33 cellular contexts compared by ENCODE assay signal in genomic region chr3:48422691-48423090, GRCh38. TPM values are rescaled to one million over a fixed set of nuclear protein-coding genes. Genes with fewer than 3 reads are reported as not detected.
A peak's percentile ranks its signal among the peaks of the same experiment; 100 is the strongest.
DNase-seq lines count a peak whose midpoint lies in the region; ATAC-seq and TF ChIP-seq lines count a peak whose summit lies in the region.
"Had no signal": no experiment of that assay in that cellular context is flagged by ENCODE, and none has a peak within 500 bp of the region (broad histone marks: within the 10 kb centered on the region; RNA-seq: fewer than 3 reads in every experiment).

No MANE protein-coding gene starts in this region.

- no peak overlapping the region for H3K18ac ChIP-seq in mesendoderm (ENCODE audit: low read length)

- no peak overlapping the region for H3K23ac ChIP-seq in mesendoderm (ENCODE audit: low read length)

- H3K36me3 ChIP-seq in neural progenitor cell (no peaks in the 10 kb centered on the region), mesendoderm (ENCODE audit: control insufficient read depth, insufficient read depth, low read length) (peaks cover 8% of the 10 kb centered on the region)
- H3K36me3 ChIP-seq: ovary had no signal

- H3K4me3 ChIP-seq in dorsolateral prefrontal cortex = peak overlapping the region in 11 of 59 donors; percentile 2 to 94 (median 49)
- H3K4me3 ChIP-seq in neural progenitor cell = no peak overlapping the region
- no peak overlapping the region for H3K4me3 ChIP-seq in mesendoderm (ENCODE audit: low read length)
- H3K4me3 ChIP-seq: body of pancreas, ovary, smooth muscle cell, thyroid gland had no signal

- H2AFZ ChIP-seq in neural progenitor cell (replicated peaks) = no peak overlapping the region

- H3K27me3 ChIP-seq in dorsolateral prefrontal cortex (no peaks in the 10 kb centered on the region), neural progenitor cell (no peaks in the 10 kb centered on the region), mesendoderm (ENCODE audit: insufficient read depth, low read length, poor library complexity) (no peaks in the 10 kb centered on the region)
- H3K27me3 ChIP-seq: body of pancreas, ovary, thyroid gland had no signal

- H3K56ac ChIP-seq in mesendoderm (ENCODE audit: low read length) = no peak overlapping the region

- peak overlapping the region in 55 of 59 donors; percentile 39 to 100 (median 97) for H3K27ac ChIP-seq in dorsolateral prefrontal cortex
- H3K27ac ChIP-seq in neural progenitor cell = no peak overlapping the region
- no peak overlapping the region for H3K27ac ChIP-seq in mesendoderm (ENCODE audit: low read depth, low read length)
- H3K27ac ChIP-seq: 22Rv1, C4-2B, KMS-11, ovary, thyroid gland had no signal

- H3K4me1 ChIP-seq in neural progenitor cell (peaks cover 12% of the 10 kb centered on the region), mesendoderm (ENCODE audit: control insufficient read depth, low read depth, low read length) (peaks cover 2% of the 10 kb centered on the region)

- no peaks in the 10 kb centered on the region for H3K36me3 Mint-ChIP-seq in activated naive CD8-positive, alpha-beta T cell treated with anti-CD3 and anti-CD28 coated beads, Interleukin-2, amount 50 U/mL, for 24 hours (ENCODE audit: low read depth)
- H3K36me3 Mint-ChIP-seq in activated naive CD8-positive, alpha-beta T cell treated with anti-CD3 and anti-CD28 coated beads for 36 hours = no peaks in the 10 kb centered on the region
- peaks cover 10% of the 10 kb centered on the region for H3K36me3 Mint-ChIP-seq in neural progenitor cell
- H3K36me3 Mint-ChIP-seq: natural killer cell treated with Interleukin-12 subunit alpha and Interleukin-12 subunit beta and Interleukin-15 and Interleukin-18, amount 100 ng/mL, for 72 hours had no signal

- DNase-seq in activated naive CD8-positive, alpha-beta T cell treated with anti-CD3 and anti-CD28 coated beads, Interleukin-2, amount 50 U/mL, for 24 hours = no peak
- no peak for DNase-seq in activated naive CD8-positive, alpha-beta T cell treated with anti-CD3 and anti-CD28 coated beads for 36 hours
- DNase-seq in dorsolateral prefrontal cortex (no peak), neural progenitor cell (ENCODE audit: low spot score) (no peak), mesendoderm (no peak)
- no peak for DNase-seq in stimulated activated naive CD4-positive, alpha-beta T cell treated with Interleukin-2 at 50 U/mL for 16 hours (lab: John Stamatoyannopoulos, UW)
- no peak for DNase-seq in activated CD8-positive, alpha-beta memory T cell treated with anti-CD3 and anti-CD28 coated beads, Interleukin-2, amount 50 U/mL, for 48 hours
- DNase-seq: activated CD4-positive, alpha-beta T cell treated with anti-CD3 and anti-CD28 coated beads, Interleukin-2, amount 50 U/mL, for 1 hour; activated CD4-positive, CD25-positive, alpha-beta regulatory T cell; activated naive CD4-positive, alpha-beta T cell; activated T-cell treated with anti-CD3 and anti-CD28 coated beads, Interleukin-2, amount 50 U/mL, for 72 hours; body of pancreas; DMS53; kidney; NCI-H1417 treated with DMSO at 0.1 percent for 48 hours; NCI-H2081; NCI-H2227 treated with DMSO at 0.1 percent for 48 hours; NCI-H69; ovary; PC-3; retina; thyroid gland had no signal

- intact Hi-C loops in dorsolateral prefrontal cortex (cut with DNase I) = no loop called here

- no peaks in the 10 kb centered on the region for H3K9me3 ChIP-seq in neural progenitor cell (ENCODE audit: low read depth)
- H3K9me3 ChIP-seq: body of pancreas, Caco-2, ovary, thyroid gland had no signal

- no peak overlapping the region for H3K4me2 ChIP-seq in neural progenitor cell
- no peak overlapping the region for H3K4me2 ChIP-seq in mesendoderm (ENCODE audit: low read length)
- H3K4me2 ChIP-seq: KMS-11, smooth muscle cell had no signal

- H2BK5ac ChIP-seq in mesendoderm (ENCODE audit: low read length) = no peak overlapping the region

- H2BK15ac ChIP-seq in mesendoderm (replicated peaks; ENCODE audit: low read depth) = no peak overlapping the region

- peaks cover 83% of the 10 kb centered on the region for H4K20me1 ChIP-seq in neural progenitor cell (ENCODE audit: low read depth)

- no peak overlapping the region for H2BK120ac ChIP-seq in mesendoderm (ENCODE audit: low read depth, low read length)

- H3F3A ChIP-seq in neural progenitor cell (ENCODE audit: low read depth) = no peaks in the 10 kb centered on the region

- H3K4ac ChIP-seq in mesendoderm (ENCODE audit: low read depth, low read length) = no peak overlapping the region

- no peaks in the 10 kb centered on the region for H3K27me3 Mint-ChIP-seq in activated naive CD8-positive, alpha-beta T cell treated with anti-CD3 and anti-CD28 coated beads, Interleukin-2, amount 50 U/mL, for 24 hours
- H3K27me3 Mint-ChIP-seq in activated naive CD8-positive, alpha-beta T cell treated with anti-CD3 and anti-CD28 coated beads for 36 hours = peaks cover under 1% of the 10 kb centered on the region
- H3K27me3 Mint-ChIP-seq in neural progenitor cell (ENCODE audit: insufficient read depth, low read depth) = no peaks in the 10 kb centered on the region
- H3K27me3 Mint-ChIP-seq: natural killer cell treated with Interleukin-12 subunit alpha and Interleukin-12 subunit beta and Interleukin-15 and Interleukin-18, amount 100 ng/mL, for 72 hours; stimulated activated naive CD8-positive, alpha-beta T cell treated with anti-CD3 and anti-CD28 coated beads, Interleukin-15, Interleukin-2, amounts not matched to agents 100 ng/mL and 50 ng/mL, for 24 hours had no signal

- H3K4me1 Mint-ChIP-seq in activated naive CD8-positive, alpha-beta T cell treated with anti-CD3 and anti-CD28 coated beads, Interleukin-2, amount 50 U/mL, for 24 hours = no peaks in the 10 kb centered on the region
- H3K4me1 Mint-ChIP-seq in activated naive CD8-positive, alpha-beta T cell treated with anti-CD3 and anti-CD28 coated beads for 36 hours = no peaks in the 10 kb centered on the region
- peaks cover 23% of the 10 kb centered on the region for H3K4me1 Mint-ChIP-seq in neural progenitor cell

- peaks cover 26% of the 10 kb centered on the region for H3K79me1 ChIP-seq in mesendoderm (ENCODE audit: low read length)

- H3K9me3 Mint-ChIP-seq in activated naive CD8-positive, alpha-beta T cell treated with anti-CD3 and anti-CD28 coated beads, Interleukin-2, amount 50 U/mL, for 24 hours = no peaks in the 10 kb centered on the region
- no peaks in the 10 kb centered on the region for H3K9me3 Mint-ChIP-seq in activated naive CD8-positive, alpha-beta T cell treated with anti-CD3 and anti-CD28 coated beads for 36 hours
- H3K9me3 Mint-ChIP-seq in neural progenitor cell = no peaks in the 10 kb centered on the region
- H3K9me3 Mint-ChIP-seq: activated T-cell treated with anti-CD3 and anti-CD28 coated beads, Interleukin-2, amount 50 U/mL, for 72 hours; natural killer cell treated with Interleukin-12 subunit alpha and Interleukin-12 subunit beta and Interleukin-15 and Interleukin-18, amount 100 ng/mL, for 72 hours; stimulated activated naive CD8-positive, alpha-beta T cell treated with anti-CD3 and anti-CD28 coated beads, Interleukin-15, Interleukin-2, amounts not matched to agents 100 ng/mL and 50 ng/mL, for 24 hours; T-helper 1 cell treated with Interleukin-12 subunit alpha and Interleukin-12 subunit beta and Interleukin-4 antibody, amounts not matched to agents 30 μg/mL and 1 μg/mL, for 36 hours had no signal

- no peak for ATAC-seq in activated naive CD8-positive, alpha-beta T cell treated with anti-CD3 and anti-CD28 coated beads, Interleukin-2, amount 50 U/mL, for 24 hours
- no peak for ATAC-seq in HG02642 (IDR thresholded peaks at IDR 0.05; ENCODE audit: poor library complexity, unreplicated experiment)
- ATAC-seq: activated T-cell treated with anti-CD3 and anti-CD28 coated beads, Interleukin-2, amount 50 U/mL, for 72 hours; body of pancreas; natural killer cell treated with Interleukin-12 subunit alpha and Interleukin-12 subunit beta and Interleukin-15 and Interleukin-18, amount 100 ng/mL, for 72 hours; SK-N-SH treated with all-trans-retinoic acid at 6 μM for 48 hours had no signal

- H3K27ac Mint-ChIP-seq in activated naive CD8-positive, alpha-beta T cell treated with anti-CD3 and anti-CD28 coated beads, Interleukin-2, amount 50 U/mL, for 24 hours = peak overlapping the region; percentile 36
- H3K27ac Mint-ChIP-seq in activated naive CD8-positive, alpha-beta T cell treated with anti-CD3 and anti-CD28 coated beads for 36 hours = no peak overlapping the region
- peak overlapping the region; percentile 72 for H3K27ac Mint-ChIP-seq in neural progenitor cell
- H3K27ac Mint-ChIP-seq: activated T-cell treated with anti-CD3 and anti-CD28 coated beads, Interleukin-2, amount 50 U/mL, for 72 hours; natural killer cell treated with Interleukin-12 subunit alpha and Interleukin-12 subunit beta and Interleukin-15 and Interleukin-18, amount 100 ng/mL, for 72 hours; stimulated activated naive CD8-positive, alpha-beta T cell treated with anti-CD3 and anti-CD28 coated beads, Interleukin-15, Interleukin-2, amounts not matched to agents 100 ng/mL and 50 ng/mL, for 24 hours; T-helper 1 cell treated with Interleukin-12 subunit alpha and Interleukin-12 subunit beta and Interleukin-4 antibody, amounts not matched to agents 30 μg/mL and 1 μg/mL, for 36 hours had no signal

- H3K4me3 Mint-ChIP-seq in activated naive CD8-positive, alpha-beta T cell treated with anti-CD3 and anti-CD28 coated beads, Interleukin-2, amount 50 U/mL, for 24 hours = no peak overlapping the region
- H3K4me3 Mint-ChIP-seq in activated naive CD8-positive, alpha-beta T cell treated with anti-CD3 and anti-CD28 coated beads for 36 hours = no peak overlapping the region
- H3K4me3 Mint-ChIP-seq in neural progenitor cell = no peak overlapping the region
- H3K4me3 Mint-ChIP-seq: activated T-cell treated with anti-CD3 and anti-CD28 coated beads, Interleukin-2, amount 50 U/mL, for 72 hours; natural killer cell treated with Interleukin-12 subunit alpha and Interleukin-12 subunit beta and Interleukin-15 and Interleukin-18, amount 100 ng/mL, for 72 hours; stimulated activated naive CD8-positive, alpha-beta T cell treated with anti-CD3 and anti-CD28 coated beads, Interleukin-15, Interleukin-2, amounts not matched to agents 100 ng/mL and 50 ng/mL, for 24 hours; T-helper 1 cell treated with Interleukin-12 subunit alpha and Interleukin-12 subunit beta and Interleukin-4 antibody, amounts not matched to agents 30 μg/mL and 1 μg/mL, for 36 hours had no signal

- H4K8ac ChIP-seq in mesendoderm (ENCODE audit: low read depth, low read length) = no peak overlapping the region

- H3K9ac ChIP-seq in neural progenitor cell (no peak overlapping the region), mesendoderm (ENCODE audit: low read length) (no peak overlapping the region)
- H3K9ac ChIP-seq: KMS-11 had no signal

- no CpG with 5 or more reads among the region's 8 CpGs for WGBS in mesendoderm (ENCODE audit: extremely low coverage, insufficient coverage, low lambda C conversion rate)

- H3K79me2 ChIP-seq in neural progenitor cell (ENCODE audit: low read depth) (peaks cover 63% of the 10 kb centered on the region), mesendoderm (ENCODE audit: control insufficient read depth, insufficient read depth, low read length) (peaks cover 42% of the 10 kb centered on the region)

- TF ChIP-seq CTCF in dorsolateral prefrontal cortex (IDR thresholded peaks at IDR 0.05 in 54 of 56, conservative IDR thresholded peaks at IDR 0.05 in 2 of 56; ENCODE audit: low read depth in 1 of 56, partially characterized antibody in 56 of 56) (no peak), neural progenitor cell (IDR thresholded peaks at IDR 0.05) (no peak)

- no peak overlapping the region for H4K5ac ChIP-seq in mesendoderm (ENCODE audit: low read length)

- H2AK5ac ChIP-seq in mesendoderm (ENCODE audit: low read length) = no peak overlapping the region

RNA-seq across cellular contexts. Expression of gene PLXNB1, which starts 7.2 kb away (rescaled TPM):
- total RNA-seq in activated naive CD8-positive, alpha-beta T cell treated with anti-CD3 and anti-CD28 coated beads for 36 hours = 1 to 10 TPM; 1.6 to 2.4 TPM
- 100 to 1,000 TPM in 116 of 120 experiments, 10 to 100 TPM in 4; 88.5 to 492 (median 177) TPM for total RNA-seq in dorsolateral prefrontal cortex
- total RNA-seq in neural progenitor cell (ENCODE audit: low replicate concordance) = 53.6 and 142 TPM in 2 replicates
- polyA plus RNA-seq in mesendoderm (2013, experiment 1 of 2) = 58.6 TPM
- polyA plus RNA-seq in mesendoderm (2013, experiment 2 of 2) = 54.5 TPM

RNA-seq across cellular contexts. Expression of gene CCDC51, which starts 17.2 kb away (rescaled TPM):
- total RNA-seq in activated naive CD8-positive, alpha-beta T cell treated with anti-CD3 and anti-CD28 coated beads for 36 hours = 10 to 100 TPM; 28.2 to 29.5 TPM
- total RNA-seq in dorsolateral prefrontal cortex (10 to 100 TPM in 60 of 120 experiments, 1 to 10 TPM in 60; 5.5 to 17.7 (median 10.0) TPM), neural progenitor cell (ENCODE audit: low replicate concordance) (13.9 and 22.0 TPM in 2 replicates)
- 17.5 TPM for polyA plus RNA-seq in mesendoderm (2013, experiment 1 of 2)
- polyA plus RNA-seq in mesendoderm (2013, experiment 2 of 2) = 16.4 TPM

RNA-seq across cellular contexts. Expression of gene TMA7, which starts 17.4 kb away (rescaled TPM):
- 100 to 1,000 TPM; 398 to 421 TPM for total RNA-seq in activated naive CD8-positive, alpha-beta T cell treated with anti-CD3 and anti-CD28 coated beads for 36 hours
- 100 to 1,000 TPM; 127 to 251 (median 193) TPM for total RNA-seq in dorsolateral prefrontal cortex
- 472 and 510 TPM in 2 replicates for total RNA-seq in neural progenitor cell (ENCODE audit: low replicate concordance)
- polyA plus RNA-seq in mesendoderm (2013, experiment 1 of 2) = 1,066 TPM
- polyA plus RNA-seq in mesendoderm (2013, experiment 2 of 2) = 1,068 TPM

RNA-seq across cellular contexts. Expression of gene ATRIP, which starts 23.8 kb away (rescaled TPM):
- 10 to 100 TPM; 17.3 to 17.9 TPM for total RNA-seq in activated naive CD8-positive, alpha-beta T cell treated with anti-CD3 and anti-CD28 coated beads for 36 hours
- 10 to 100 TPM in 5 of 120 experiments, 1 to 10 TPM in 115; 3.5 to 10.4 (median 6.0) TPM for total RNA-seq in dorsolateral prefrontal cortex
- total RNA-seq in neural progenitor cell (ENCODE audit: low replicate concordance) = 8.3 and 11.8 TPM in 2 replicates
- 15.5 TPM for polyA plus RNA-seq in mesendoderm (2013, experiment 1 of 2)
- 16.0 TPM for polyA plus RNA-seq in mesendoderm (2013, experiment 2 of 2)

RNA-seq across cellular contexts. Expression of gene FBXW12, which starts 50.7 kb away (rescaled TPM):
- not detected for total RNA-seq in activated naive CD8-positive, alpha-beta T cell treated with anti-CD3 and anti-CD28 coated beads for 36 hours
- total RNA-seq in dorsolateral prefrontal cortex = 1 to 10 TPM in 107 of 120 experiments, under 1 TPM in 13; 0.40 to 4.1 (median 1.8) TPM
- total RNA-seq in neural progenitor cell (ENCODE audit: low replicate concordance) = 0.82 and 1.4 TPM in 2 replicates
- polyA plus RNA-seq in mesendoderm (2013, experiment 1 of 2) = 0.03 TPM
- polyA plus RNA-seq in mesendoderm (2013, experiment 2 of 2) = 0.08 TPM
- total RNA-seq: activated T-cell treated with anti-CD3 and anti-CD28 coated beads, Interleukin-2, amount 50 U/mL, for 72 hours; kidney; liver; natural killer cell treated with Interleukin-12 subunit alpha and Interleukin-12 subunit beta and Interleukin-15 and Interleukin-18, amount 100 ng/mL, for 72 hours; PC-3; smooth muscle cell; thyroid gland had no signal
- polyA plus RNA-seq: liver had no signal

Comparison
In these comparisons a context has a peak if more than half of its experiments do, and no peak if none do; other contexts are left out.
1. H3K27ac ChIP-seq: peak in dorsolateral prefrontal cortex (55 of 59); none in neural progenitor cell (single experiment) and mesendoderm (single experiment).
2. RNA of gene PLXNB1, which starts 7.2 kb away (total RNA-seq): 88.5 to 492 TPM in dorsolateral prefrontal cortex and 53.6 to 142 TPM in neural progenitor cell; 1.6 to 2.4 TPM in activated naive CD8-positive, alpha-beta T cell treated with anti-CD3 and anti-CD28 coated beads for 36 hours; every median in the first group is over 10 times any median in the second.